In genomic region chr12:119328111-119328510, GRCh38 we compare ENCODE assay signal across 1 cellular context.
TF ChIP-seq lines count a peak whose summit lies in the region.

No MANE protein-coding gene starts in this region.

TF ChIP-seq in K562, 482 proteins besides CTCF, POLR2A, EP300 and RAD21 (continued from another document):
- TF ChIP-seq CBX8 (IDR thresholded peaks at IDR 0.05; ENCODE audit: borderline replicate concordance, extremely low read depth, low read depth, low read length, poor library complexity, severe bottlenecking) (no peak), BRF2 (IDR thresholded peaks at IDR 0.05; ENCODE audit: borderline replicate concordance, insufficient read depth, insufficient read length) (no peak)
